8 cellular contexts compared by ENCODE assay signal in genomic region chr10:44864042-44864436, GRCh38. TPM values are rescaled to one million over a fixed set of nuclear protein-coding genes. Genes with fewer than 3 reads are reported as not detected.
DNase-seq lines count a peak whose midpoint lies in the region; ATAC-seq and TF ChIP-seq lines count a peak whose summit lies in the region.

No MANE protein-coding gene starts in this region.

- peak overlapping the region; percentile 87 for H3K27ac ChIP-seq in BLaER1
- H3K27ac ChIP-seq in HUES6 (ENCODE audit: low read depth, low read length): no peak overlapping the region
- H3K27ac ChIP-seq in body of pancreas: peak overlapping the region; percentile 13 to 73 (median 68)
- peak overlapping the region; percentile 8 to 67 (median 66) for H3K27ac ChIP-seq in thyroid gland

- peak; percentile 71 for ATAC-seq in body of pancreas
- peak; percentile 65 for ATAC-seq in left lobe of liver
- no peak for ATAC-seq in HG03175 (IDR thresholded peaks at IDR 0.05; ENCODE audit: unreplicated experiment)

- no peaks in the 10 kb centered on the region for H3K36me3 ChIP-seq in BLaER1
- H3K36me3 ChIP-seq in HUES6 (ENCODE audit: control insufficient read depth, insufficient read depth, low read length): no peaks in the 10 kb centered on the region
- H3K36me3 ChIP-seq in body of pancreas (replicated peaks in 1 of 2; ENCODE audit: insufficient read depth in 1 of 2, low read depth in 2 of 2): no peaks in the 10 kb centered on the region
- no peaks in the 10 kb centered on the region for H3K36me3 ChIP-seq in thyroid gland

- H3K9ac ChIP-seq in BLaER1 (peak overlapping the region; percentile 74; the same call in 1 of the 2 replicates), HUES6 (ENCODE audit: low read length) (peak overlapping the region; percentile 81)

- intact Hi-C loops in body of pancreas (cut with DNase I) (loop anchor here (5.0 kb wide), 2 partner anchors 472 to 1192 kb away; no protein-coding TSS in a partner anchor), thyroid gland (cut with DNase I) (no loop called here)

- TF ChIP-seq POLR2A in body of pancreas (IDR thresholded peaks at IDR 0.05) (peak in 2 of 3 donors; percentile 28 to 33), thyroid gland (IDR thresholded peaks at IDR 0.05) (peak in 1 of 2 donors; percentile 45)

- H3K4me3 ChIP-seq in BLaER1 (peak overlapping the region; percentile 62), HUES6 (ENCODE audit: low read depth, low read length) (peak overlapping the region; percentile 70), body of pancreas (no peak overlapping the region), thyroid gland (replicated peaks in 1 of 3) (peak overlapping the region in 1 of 3 donors; percentile 36)

- H3K27me3 ChIP-seq in BLaER1 (no peaks in the 10 kb centered on the region), HUES6 (ENCODE audit: control insufficient read depth, insufficient read depth, low read length) (peaks cover 34% of the 10 kb centered on the region), body of pancreas (no peaks in the 10 kb centered on the region), thyroid gland (no peaks in the 10 kb centered on the region)

- H3K9me3 ChIP-seq in BLaER1 (no peaks in the 10 kb centered on the region), HUES6 (ENCODE audit: control insufficient read depth, insufficient read depth, low read depth, low read length) (no peaks in the 10 kb centered on the region), body of pancreas (no peaks in the 10 kb centered on the region), thyroid gland (no peaks in the 10 kb centered on the region)

- WGBS in body of pancreas, 2 donors: 26 to 52% methylated on average over 17 of the region's 17 CpGs
- 45 to 56% methylated on average over 11 to 17 of the region's 17 CpGs for WGBS in thyroid gland, 2 donors

- H3K4me1 ChIP-seq in BLaER1: peaks cover 65% of the 10 kb centered on the region
- peaks cover 31% of the 10 kb centered on the region for H3K4me1 ChIP-seq in HUES6 (ENCODE audit: control insufficient read depth, insufficient read depth, low read length)
- H3K4me1 ChIP-seq in body of pancreas: peaks cover 16% of the 10 kb centered on the region
- H3K4me1 ChIP-seq in thyroid gland: peaks cover 0 to 6% of the 10 kb centered on the region in 2 donors

- H3K4me2 ChIP-seq in BLaER1: peak overlapping the region; percentile 95

- DNase-seq in body of pancreas (peak; percentile 70 to 81 (median 72)), left lobe of liver (ENCODE audit: low spot score) (peak; percentile 50), thyroid gland (peak; percentile 71 to 73), SW 1271 (lab: John Stamatoyannopoulos, UW) (no peak), NCI-H1092 treated with DMSO at 0.1 percent for 48 hours (lab: John Stamatoyannopoulos, UW) (no peak)

- H4K20me1 ChIP-seq in BLaER1: no peaks in the 10 kb centered on the region

- TF ChIP-seq CTCF in body of pancreas (IDR thresholded peaks at IDR 0.05): no peak
- peak in 1 of 6 experiments; percentile 2 for TF ChIP-seq CTCF in thyroid gland (IDR thresholded peaks at IDR 0.05)

RNA-seq across cellular contexts. Expression of gene TMEM72, which starts 47.1 kb away (rescaled TPM):
- total RNA-seq in body of pancreas: 10 to 100 TPM in 1 of 2 donors, 1 to 10 TPM in 1; 4.7 to 10.2 TPM
- not detected for total RNA-seq in left lobe of liver
- total RNA-seq in thyroid gland: not detected

Comparison
In these comparisons a context has a peak if more than half of its experiments do, and no peak if none do; other contexts are left out.
1. H3K4me3 ChIP-seq: peak in BLaER1 (single experiment) and HUES6 (single experiment); none in body of pancreas (0 of 2).
2. DNase-seq: peak in body of pancreas (4 of 4), left lobe of liver (single experiment) and thyroid gland (2 of 2); none in SW 1271 (0 of 2) and NCI-H1092 treated with DMSO at 0.1 percent for 48 hours (single experiment).